In the genomic region with DNA sequence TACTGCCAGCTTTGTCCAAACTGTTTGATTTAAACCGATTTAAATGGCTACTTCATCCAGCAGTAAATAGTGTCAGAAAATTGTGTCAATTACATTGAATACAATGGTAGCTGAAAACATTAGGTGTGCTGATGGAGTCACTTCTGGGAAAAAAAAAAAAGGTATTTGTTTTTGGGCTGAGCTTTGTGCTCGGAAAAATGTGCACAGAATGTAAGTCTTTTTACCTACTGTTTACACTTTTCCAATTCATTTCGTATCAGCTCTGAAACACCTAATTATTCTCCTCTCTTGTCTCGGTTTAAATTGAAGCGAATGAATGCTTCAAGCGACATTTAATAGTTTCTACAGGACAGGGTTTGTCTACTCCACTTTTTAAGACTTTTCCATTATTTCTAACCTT, we compare ENCODE assay signal across 14 cellular contexts.
"Had no signal": no experiment of that assay in that cellular context is flagged by ENCODE, and none has a peak within 500 bp of the region (broad histone marks: within the 10 kb centered on the region; RNA-seq: fewer than 3 reads in every experiment).

No MANE protein-coding gene starts in this region.

- DNase-seq: activated CD4-positive, alpha-beta T cell treated with anti-CD3 and anti-CD28 coated beads for 36 hours; activated CD4-positive, alpha-beta T cell treated with anti-CD3 and anti-CD28 coated beads, Interleukin-2, amount 50 U/mL, for 48 hours; effector CD4-positive, alpha-beta T cell; heart right ventricle; left ventricle myocardium inferior; nephron progenitor cell; occipital lobe; posterior cingulate gyrus; stimulated activated CD4-positive, alpha-beta T cell treated with anti-CD3 and anti-CD28 coated beads, Interleukin-12 subunit alpha, Interleukin-12 subunit beta, amount 100 ng/mL, for 4 hours; stimulated activated CD4-positive, alpha-beta T cell treated with anti-CD3 and anti-CD28 coated beads, Interleukin-1b, Interleukin-23, amount 100 ng/mL, for 48 hours; stimulated activated naive CD4-positive, alpha-beta T cell treated with Interleukin-2 at 50 U/mL for 16 hours; transverse colon; uterus had no signal

- H3K27ac ChIP-seq: heart right ventricle, left ventricle myocardium inferior, transverse colon, uterus had no signal

- ATAC-seq: activated CD4-positive, alpha-beta T cell treated with anti-CD3 and anti-CD28 coated beads for 36 hours; heart right ventricle; WTC11 had no signal

- H3K4me1 ChIP-seq: heart right ventricle, left ventricle myocardium inferior, transverse colon, uterus had no signal

- H3K27me3 ChIP-seq: heart right ventricle, transverse colon, uterus had no signal

- H3K4me3 ChIP-seq: heart right ventricle, left ventricle myocardium inferior, transverse colon, uterus had no signal

- H3K9me3 ChIP-seq: transverse colon, uterus had no signal

- H3K36me3 ChIP-seq: transverse colon had no signal
